Comparison of ENCODE assay signal across 1 cellular context in genomic region chr4:88531549-88531948, GRCh38.
TF ChIP-seq lines count a peak whose summit lies in the region.

No MANE protein-coding gene starts in this region.

TF ChIP-seq in HepG2, 621 proteins besides CTCF, POLR2A, EP300 and RAD21:
- TF ChIP-seq RORA (CRISPR knock-in tag; IDR thresholded peaks at IDR 0.05) (no peak), ELF3 (CRISPR knock-in tag; IDR thresholded peaks at IDR 0.05) (no peak), HMG20B (CRISPR knock-in tag; conservative IDR thresholded peaks at IDR 0.05) (no peak), SIX4 (CRISPR knock-in tag; IDR thresholded peaks at IDR 0.05) (no peak), IRX3 (CRISPR knock-in tag; IDR thresholded peaks at IDR 0.05; ENCODE audit: borderline replicate concordance, low read depth) (no peak), SNAPC2 (CRISPR knock-in tag; IDR thresholded peaks at IDR 0.05) (no peak), ATF7-NPFF (CRISPR knock-in tag; IDR thresholded peaks at IDR 0.05; ENCODE audit: low read depth) (no peak), PLRG1 (conservative IDR thresholded peaks at IDR 0.05) (no peak), LCORL (IDR thresholded peaks at IDR 0.05) (no peak), LCORL (CRISPR knock-in tag; IDR thresholded peaks at IDR 0.05) (no peak), KIAA2018 (CRISPR knock-in tag; IDR thresholded peaks at IDR 0.05; ENCODE audit: borderline replicate concordance) (no peak), DMTF1 (CRISPR knock-in tag; IDR thresholded peaks at IDR 0.05) (no peak), MTA3 (CRISPR knock-in tag; IDR thresholded peaks at IDR 0.05) (no peak)
